ENCODE assay signal across 16 cellular contexts in the genomic region with DNA sequence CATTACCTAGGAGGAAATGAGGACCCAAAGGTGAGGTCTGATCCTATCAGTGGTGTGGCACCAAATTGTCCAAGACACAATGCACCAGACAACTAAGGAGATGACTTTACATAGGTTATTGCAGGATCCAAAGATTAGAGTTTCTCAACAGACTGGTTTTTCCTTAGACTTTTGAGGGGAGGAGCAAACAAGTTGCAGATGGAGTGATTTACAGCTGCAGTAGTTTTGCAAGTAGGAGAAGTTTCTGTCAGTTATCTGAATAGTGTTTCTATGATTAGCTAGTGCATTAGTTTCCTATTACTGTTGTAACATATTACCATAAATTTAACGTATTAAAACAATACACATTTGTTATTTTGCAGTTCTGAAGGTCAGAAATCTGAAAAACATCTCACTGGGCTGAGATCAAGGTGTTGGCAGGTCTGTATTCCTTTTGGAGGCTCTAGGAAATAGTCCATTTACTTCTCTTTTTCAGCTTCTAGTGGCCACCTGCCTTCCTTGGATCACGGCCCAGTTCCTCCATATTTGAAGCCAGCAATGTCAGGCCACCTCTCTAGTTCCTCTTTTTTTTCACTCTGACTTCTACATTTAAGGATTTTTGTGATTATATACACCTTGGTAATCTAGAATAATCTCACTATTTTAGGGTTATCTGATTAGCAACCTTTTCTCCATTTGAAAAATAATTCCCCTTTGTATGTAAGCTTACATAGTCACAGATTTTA.
"Had no signal": no experiment of that assay in that cellular context is flagged by ENCODE, and none has a peak within 500 bp of the region (broad histone marks: within the 10 kb centered on the region; RNA-seq: fewer than 3 reads in every experiment).

No MANE protein-coding gene starts in this region.

- H3K4me3 Mint-ChIP-seq: immature natural killer cell; naive thymus-derived CD4-positive, alpha-beta T cell; T-helper 2 cell treated with Interferon-gamma antibody and Interleukin-4, amounts not matched to agents 5 μg/mL and 100 μg/mL, for 36 hours; WTC11 had no signal

- DNase-seq: activated CD4-positive, alpha-beta T cell treated with anti-CD3 and anti-CD28 coated beads for 48 hours; activated naive CD4-positive, alpha-beta T cell treated with Interleukin-2 at 50 U/mL for 16 hours; effector memory CD4-positive, alpha-beta T cell; immature natural killer cell; left cardiac atrium; naive thymus-derived CD4-positive, alpha-beta T cell; stimulated activated CD4-positive, alpha-beta T cell treated with anti-CD3 and anti-CD28 coated beads, Interleukin-15, amount 100 ng/mL, for 24 hours; stimulated activated CD4-positive, alpha-beta T cell treated with anti-CD3 and anti-CD28 coated beads, Interleukin-4, amount 100 ng/mL, for 24 hours; stomach had no signal

- H3K9me3 ChIP-seq: stomach, thoracic aorta had no signal

- H3K9me3 Mint-ChIP-seq: T-helper 2 cell treated with Interferon-gamma antibody and Interleukin-4, amounts not matched to agents 5 μg/mL and 100 μg/mL, for 36 hours; WTC11 had no signal

- H3K4me3 ChIP-seq: cardiac muscle cell, lung, stomach, thoracic aorta had no signal

- H3K36me3 Mint-ChIP-seq: naive thymus-derived CD4-positive, alpha-beta T cell; WTC11 had no signal

- H3K9ac ChIP-seq: parathyroid adenoma had no signal

- H3K27ac ChIP-seq: cardiac muscle cell, epithelial cell of prostate, parathyroid adenoma, stomach, thoracic aorta had no signal

- H3K27me3 ChIP-seq: cardiac muscle cell, stomach had no signal

- H3K27me3 Mint-ChIP-seq: naive thymus-derived CD4-positive, alpha-beta T cell had no signal

- H3K4me1 ChIP-seq: parathyroid adenoma, stomach had no signal

- H3K36me3 ChIP-seq: cardiac muscle cell, stomach, thoracic aorta had no signal

- H3K4me1 Mint-ChIP-seq: immature natural killer cell; naive thymus-derived CD4-positive, alpha-beta T cell; WTC11 had no signal

- H3K27ac Mint-ChIP-seq: immature natural killer cell; naive thymus-derived CD4-positive, alpha-beta T cell; T-helper 2 cell treated with Interferon-gamma antibody and Interleukin-4, amounts not matched to agents 5 μg/mL and 100 μg/mL, for 36 hours; WTC11 had no signal
